1 cellular context compared by ENCODE assay signal in genomic region chr15:78879517-78880241, GRCh38.
TF ChIP-seq lines count a peak whose summit lies in the region.

No MANE protein-coding gene starts in this region.

TF ChIP-seq in A549, 52 proteins besides CTCF, POLR2A, EP300 and RAD21 (continued from another document):
- TF ChIP-seq HMGXB4 (CRISPR knock-in tag; IDR thresholded peaks at IDR 0.05; ENCODE audit: borderline replicate concordance) (no peak), HOXB5 (CRISPR knock-in tag; IDR thresholded peaks at IDR 0.05) (no peak), HEYL (CRISPR knock-in tag; IDR thresholded peaks at IDR 0.05) (no peak), FOSB (CRISPR knock-in tag; IDR thresholded peaks at IDR 0.05) (no peak), JUNB (IDR thresholded peaks at IDR 0.05) (no peak), KDM1A (IDR thresholded peaks at IDR 0.05; ENCODE audit: low read depth) (no peak), MAZ (IDR thresholded peaks at IDR 0.05; ENCODE audit: borderline replicate concordance, low read depth, low read length) (no peak), NR3C1 (IDR thresholded peaks at IDR 0.05) (no peak), FOXS1 (CRISPR knock-in tag; IDR thresholded peaks at IDR 0.05) (no peak), MAFK (IDR thresholded peaks at IDR 0.05; ENCODE audit: partially characterized antibody) (no peak), FOSL2 (IDR thresholded peaks at IDR 0.05) (no peak), FOSL2 (CRISPR knock-in tag; IDR thresholded peaks at IDR 0.05) (no peak)
